Comparison of ENCODE assay signal across 8 cellular contexts in genomic region chr16:79286646-79287423, GRCh38.
A peak's percentile ranks its signal among the peaks of the same experiment; 100 is the strongest.
DNase-seq lines count a peak whose midpoint lies in the region; ATAC-seq and TF ChIP-seq lines count a peak whose summit lies in the region.

No MANE protein-coding gene starts in this region.

- TF ChIP-seq POLR2A in transverse colon (IDR thresholded peaks at IDR 0.05) = no peak

- H3K4me3 ChIP-seq in transverse colon = peak overlapping the region in 1 of 4 donors; percentile 20

- intact Hi-C loops in transverse colon (cut with DNase I; ENCODE audit: low total_unique reads) = no loop called here

- no peak for TF ChIP-seq EP300 in transverse colon (IDR thresholded peaks at IDR 0.05; ENCODE audit: low read depth)

- no peaks in the 10 kb centered on the region for H3K27me3 Mint-ChIP-seq in activated naive CD4-positive, alpha-beta T cell treated with anti-CD3 and anti-CD28 coated beads, Interleukin-2, amount 50 U/mL, for 24 hours
- H3K27me3 Mint-ChIP-seq in memory B cell = peaks cover 16% of the 10 kb centered on the region

- H3K36me3 Mint-ChIP-seq in activated naive CD4-positive, alpha-beta T cell treated with anti-CD3 and anti-CD28 coated beads, Interleukin-2, amount 50 U/mL, for 24 hours = no peaks in the 10 kb centered on the region
- no peaks in the 10 kb centered on the region for H3K36me3 Mint-ChIP-seq in memory B cell

- peak; percentile 94 for ATAC-seq in HG03039 (IDR thresholded peaks at IDR 0.05; ENCODE audit: unreplicated experiment)
- peak; percentile 97 for ATAC-seq in memory B cell (ENCODE audit: low read depth)

- no peaks in the 10 kb centered on the region for H3K9me3 Mint-ChIP-seq in activated naive CD4-positive, alpha-beta T cell treated with anti-CD3 and anti-CD28 coated beads, Interleukin-2, amount 50 U/mL, for 24 hours
- H3K9me3 Mint-ChIP-seq in memory B cell = no peaks in the 10 kb centered on the region

- peak; percentile 17 for DNase-seq in stimulated activated CD4-positive, alpha-beta T cell treated with anti-CD3 and anti-CD28 coated beads, Interleukin-12 subunit alpha, Interleukin-12 subunit beta, amount 100 ng/mL, for 4 hours
- DNase-seq in stimulated activated CD4-positive, alpha-beta T cell treated with anti-CD3 and anti-CD28 coated beads, Interleukin-4, amount 100 ng/mL, for 4 hours = no peak
- DNase-seq in NCI-H2171 (lab: John Stamatoyannopoulos, UW) (peak; percentile 90), memory B cell (ENCODE audit: low spot score in 2 of 2) (peak; percentile 35 to 37), transverse colon (peak; percentile 58)
- no peak for DNase-seq in stimulated activated CD8-positive, alpha-beta memory T cell treated with anti-CD3 and anti-CD28 coated beads, Interleukin-4, amount 100 ng/mL, for 48 hours

- WGBS in transverse colon (ENCODE audit: low coverage in 1 of 2), 2 donors = 25 to 36% methylated on average over 11 to 19 of the region's 22 CpGs

- H3K27ac ChIP-seq in transverse colon = peak overlapping the region in 1 of 4 donors; percentile 31

- TF ChIP-seq CTCF in transverse colon (IDR thresholded peaks at IDR 0.05) = no peak

- H3K27ac Mint-ChIP-seq in activated naive CD4-positive, alpha-beta T cell treated with anti-CD3 and anti-CD28 coated beads, Interleukin-2, amount 50 U/mL, for 24 hours = no peak overlapping the region
- H3K27ac Mint-ChIP-seq in memory B cell = no peak overlapping the region

- H3K4me3 Mint-ChIP-seq in activated naive CD4-positive, alpha-beta T cell treated with anti-CD3 and anti-CD28 coated beads, Interleukin-2, amount 50 U/mL, for 24 hours = peak overlapping the region; percentile 19
- H3K4me3 Mint-ChIP-seq in memory B cell = peak overlapping the region; percentile 49

- H3K9me3 ChIP-seq in transverse colon = no peaks in the 10 kb centered on the region

- in situ Hi-C loops in transverse colon (cut with MboI; ENCODE audit: low pct_ligation_motif_present in 1 of 4, low pct_unique_long_range_greater_than_20kb in 1 of 4, low sequenced_read_pairs in 3 of 4) = no loop called here

- H3K4me1 ChIP-seq in transverse colon = peaks cover 0 to 4% (median 2%) of the 10 kb centered on the region in 4 donors

- no peaks in the 10 kb centered on the region for H3K36me3 ChIP-seq in transverse colon

- no peaks in the 10 kb centered on the region for H3K27me3 ChIP-seq in transverse colon

- peaks cover 35% of the 10 kb centered on the region for H3K4me1 Mint-ChIP-seq in activated naive CD4-positive, alpha-beta T cell treated with anti-CD3 and anti-CD28 coated beads, Interleukin-2, amount 50 U/mL, for 24 hours
- peaks cover 12% of the 10 kb centered on the region for H3K4me1 Mint-ChIP-seq in memory B cell

Comparison
In these comparisons a context has a peak if more than half of its experiments do, and no peak if none do; other contexts are left out.
1. DNase-seq: peak in stimulated activated CD4-positive, alpha-beta T cell treated with anti-CD3 and anti-CD28 coated beads, Interleukin-12 subunit alpha, Interleukin-12 subunit beta, amount 100 ng/mL, for 4 hours (single experiment), NCI-H2171 (single experiment), memory B cell (2 of 2) and transverse colon (single experiment); none in stimulated activated CD4-positive, alpha-beta T cell treated with anti-CD3 and anti-CD28 coated beads, Interleukin-4, amount 100 ng/mL, for 4 hours (0 of 2) and stimulated activated CD8-positive, alpha-beta memory T cell treated with anti-CD3 and anti-CD28 coated beads, Interleukin-4, amount 100 ng/mL, for 48 hours (single experiment).